Comparison of ENCODE assay signal across 8 cellular contexts in the genomic region with DNA sequence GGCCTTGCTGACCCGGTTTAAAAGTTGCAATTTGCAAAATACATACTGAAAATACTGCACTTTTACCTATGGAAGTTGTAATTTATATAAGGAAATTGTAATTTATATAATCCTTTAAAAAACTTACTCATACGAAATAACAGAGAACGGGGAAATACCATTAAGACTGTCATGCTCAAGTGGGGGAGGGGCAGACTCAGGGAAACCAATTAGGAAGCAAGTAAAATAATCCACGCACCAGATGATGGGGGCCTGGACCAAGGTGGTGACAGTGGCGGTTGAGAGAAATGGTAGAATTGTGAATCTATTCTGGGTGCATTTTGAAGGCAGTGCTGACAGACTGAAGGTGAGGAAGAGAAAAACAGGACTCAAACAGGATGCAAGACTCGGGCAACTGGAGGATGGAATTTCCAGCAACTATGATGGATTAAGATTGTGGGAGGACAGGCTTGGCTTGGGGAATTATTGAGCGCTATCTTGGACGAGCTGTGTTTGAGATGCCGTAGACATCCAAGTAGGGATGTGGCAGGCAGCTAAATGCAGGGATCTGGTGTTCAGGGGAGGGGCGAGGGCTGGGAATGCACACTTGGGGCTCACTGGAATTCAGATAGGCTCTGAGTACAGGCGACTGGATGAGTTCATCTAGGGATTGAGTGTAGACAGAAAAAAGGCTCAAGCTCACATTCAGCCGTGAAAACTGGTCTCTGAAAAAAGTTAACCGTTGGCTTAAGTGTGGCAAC. TPM values are rescaled to one million over a fixed set of nuclear protein-coding genes. Genes with fewer than 3 reads are reported as not detected.
DNase-seq lines count a peak whose midpoint lies in the region; ATAC-seq and TF ChIP-seq lines count a peak whose summit lies in the region.

No MANE protein-coding gene starts in this region.

- no peaks in the 10 kb centered on the region; the same call in 1 of the 2 replicates for H3F3A ChIP-seq in PC-9 (ENCODE audit: insufficient read depth, low read depth)

- H3K9me2 ChIP-seq in PC-9 (ENCODE audit: insufficient read depth), result no peaks in the 10 kb centered on the region

- peak overlapping the region; percentile 91 to 92 for H3K4me3 Mint-ChIP-seq in effector memory CD8-positive, alpha-beta T cell

- H4K20me1 ChIP-seq in PC-9 (ENCODE audit: insufficient read depth), result no peaks in the 10 kb centered on the region

- POLR2A ChIA-PET in PC-9 (lab: Charles Lee; ENCODE audit: unreplicated experiment), result interaction anchor here (0.6 kb wide), 1 partner anchor 33 kb away, joined by 6 read pairs; no protein-coding TSS in a partner anchor

- H3K27ac ChIP-seq in PC-9 (no peak overlapping the region; the same call in 1 of the 2 replicates), muscle layer of duodenum (ENCODE audit: low read length) (peak overlapping the region; percentile 95)

- peak overlapping the region; percentile 92 to 96 for H3K27ac Mint-ChIP-seq in effector memory CD8-positive, alpha-beta T cell

- intact Hi-C loops in PC-9 (cut with micrococcal nuclease; ENCODE audit: unreplicated experiment), result loop anchor here (5.0 kb wide), 3 partner anchors 57 to 262 kb away; a partner anchor contains a TSS

- peaks cover 6% of the 10 kb centered on the region; the same call in 1 of the 2 replicates for H3K4me1 ChIP-seq in PC-9 (replicated peaks; ENCODE audit: insufficient read depth)
- H3K4me1 ChIP-seq in muscle layer of duodenum (ENCODE audit: control insufficient read depth in 1 of 2, insufficient read depth in 2 of 2, low read length in 2 of 2), result peaks cover 0 to 5% of the 10 kb centered on the region in 2 donors

- H3K27me3 Mint-ChIP-seq in effector memory CD8-positive, alpha-beta T cell, result peaks cover 20 to 33% of the 10 kb centered on the region in 2 donors

- H3K36me3 ChIP-seq in PC-9 (ENCODE audit: low read depth) (no peaks in the 10 kb centered on the region), muscle layer of duodenum (ENCODE audit: control insufficient read depth in 1 of 2, insufficient read depth in 2 of 2, low read length in 2 of 2) (no peaks in the 10 kb centered on the region)

- ATAC-seq in effector memory CD8-positive, alpha-beta T cell (replicated peaks), result no peak
- ATAC-seq in left lobe of liver (no peak), GM21576 (IDR thresholded peaks at IDR 0.05; ENCODE audit: unreplicated experiment) (no peak), HG02852 (IDR thresholded peaks at IDR 0.05; ENCODE audit: unreplicated experiment) (no peak), HG03025 (IDR thresholded peaks at IDR 0.05; ENCODE audit: low FRiP score, unreplicated experiment) (no peak)

- CTCF ChIA-PET in PC-9 (lab: Charles Lee), result no interaction called here

- H3K79me2 ChIP-seq in PC-9 (ENCODE audit: low read depth), result no peaks in the 10 kb centered on the region

- peak overlapping the region; percentile 85 for H3K4me2 ChIP-seq in PC-9

- DNase-seq in PC-9, result no peak
- no peak for DNase-seq in effector memory CD8-positive, alpha-beta T cell
- no peak for DNase-seq in left lobe of liver (ENCODE audit: low spot score)

- H3K9me3 ChIP-seq in PC-9 (ENCODE audit: insufficient read depth, low read depth), result no peaks in the 10 kb centered on the region
- H3K9me3 ChIP-seq in muscle layer of duodenum (ENCODE audit: control insufficient read depth in 1 of 2, low read length in 2 of 2), result no peaks in the 10 kb centered on the region

- H3K9me3 Mint-ChIP-seq in effector memory CD8-positive, alpha-beta T cell, result no peaks in the 10 kb centered on the region

- peak overlapping the region; percentile 95 for H2AFZ ChIP-seq in PC-9

- peaks cover 24% of the 10 kb centered on the region for H3K36me3 Mint-ChIP-seq in effector memory CD8-positive, alpha-beta T cell (ENCODE audit: insufficient read depth)

- H3K27me3 ChIP-seq in PC-9 (ENCODE audit: insufficient read depth, low read depth) (no peaks in the 10 kb centered on the region), muscle layer of duodenum (ENCODE audit: low read depth, low read length) (no peaks in the 10 kb centered on the region)

- TF ChIP-seq CTCF in GM12875 (IDR thresholded peaks at IDR 0.05; ENCODE audit: borderline replicate concordance, insufficient read depth, low read depth, low read length) (no peak), PC-9 (conservative IDR thresholded peaks at IDR 0.05) (no peak)

- H3K4me3 ChIP-seq in GM12875 (ENCODE audit: low read depth, low read length) (peak overlapping the region; percentile 84), PC-9 (peak overlapping the region; percentile 88), muscle layer of duodenum (ENCODE audit: low read depth in 1 of 2, low read length in 2 of 2) (peak overlapping the region; percentile 76 to 83)

- BruUV-seq in PC-9 (replicated peaks; lab: Mats Ljungman, UMichigan), result no TSS peak

- H3K4me1 Mint-ChIP-seq in effector memory CD8-positive, alpha-beta T cell (ENCODE audit: low read depth in 2 of 2), result peaks cover 9 to 11% of the 10 kb centered on the region in 2 donors

RNA-seq across cellular contexts. Expression of a gene that starts 1.0 kb away (rescaled TPM):
- total RNA-seq in PC-9 (2021), result 1.8 and 2.4 TPM in 2 replicates
- 0.68 TPM for total RNA-seq in left lobe of liver

RNA-seq across cellular contexts. Expression of a gene that starts 7.2 kb away (rescaled TPM):
- total RNA-seq in PC-9 (2021) (3.3 and 4.5 TPM in 2 replicates), left lobe of liver (5.8 TPM)
